8 cellular contexts compared by ENCODE assay signal in the genomic region with DNA sequence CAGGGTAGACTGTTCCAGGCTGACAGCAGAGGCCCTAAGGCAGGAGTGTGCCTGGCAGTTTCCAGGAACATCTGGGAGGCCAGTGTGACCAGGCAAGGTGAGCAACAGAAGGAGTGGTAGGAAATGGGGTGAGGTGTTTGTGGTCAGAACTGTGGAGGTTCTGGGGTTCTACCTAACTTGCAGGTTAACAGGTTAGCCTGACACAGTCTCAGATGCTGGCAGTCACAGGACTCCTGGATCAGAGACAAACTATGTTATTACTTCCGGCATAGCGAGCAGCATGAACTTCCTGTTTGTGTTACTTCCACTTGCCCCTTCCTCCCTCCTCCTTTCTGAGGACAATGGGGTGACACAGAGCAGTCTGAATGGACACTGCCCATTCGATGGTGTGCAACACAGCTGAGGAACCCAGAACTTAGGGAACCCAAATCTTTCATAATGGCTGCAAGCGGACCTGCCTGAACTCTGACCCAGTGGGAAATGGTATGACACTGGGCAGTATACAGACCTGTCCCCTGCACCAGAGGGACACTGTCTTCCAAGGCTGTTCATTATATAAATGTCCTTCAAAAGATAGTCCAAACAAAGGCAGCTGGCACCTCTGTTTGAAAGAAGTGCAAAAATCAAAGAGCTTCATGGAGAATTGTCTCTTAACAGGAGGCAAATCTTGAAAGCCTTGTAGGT. TPM values are rescaled to one million over a fixed set of nuclear protein-coding genes. Genes with fewer than 3 reads are reported as not detected.
DNase-seq lines count a peak whose midpoint lies in the region; ATAC-seq and TF ChIP-seq lines count a peak whose summit lies in the region.

No MANE protein-coding gene starts in this region.

- POLR2A ChIA-PET in CD4-positive, alpha-beta T cell (lab: Charles Lee) = interaction anchor here (1.0 to 1.5 kb wide), 3 partner anchors 28 to 81 kb away, joined by 3 to 5 read pairs (median 4); partner anchors contain the start of genes PPA1 and TYSND1

- H3K36me3 ChIP-seq in MM.1S (replicated peaks; ENCODE audit: insufficient read depth, low read length) = no peaks in the 10 kb centered on the region

- no peak overlapping the region for H3K4me3 ChIP-seq in MM.1S (ENCODE audit: low read length)

- H3K4me1 Mint-ChIP-seq in CD4-positive, alpha-beta T cell (ENCODE audit: low read depth) = peaks cover 26% of the 10 kb centered on the region
- peaks cover 39% of the 10 kb centered on the region for H3K4me1 Mint-ChIP-seq in activated naive CD4-positive, alpha-beta T cell treated with anti-CD3 and anti-CD28 coated beads, Interleukin-2, amount 10 ng/mL, durations not matched to agents 7 days and 5 days

- H3K9me3 Mint-ChIP-seq in CD4-positive, alpha-beta T cell = no peaks in the 10 kb centered on the region
- H3K9me3 Mint-ChIP-seq in activated naive CD4-positive, alpha-beta T cell treated with anti-CD3 and anti-CD28 coated beads, Interleukin-2, amount 10 ng/mL, durations not matched to agents 7 days and 5 days = peaks cover 3% of the 10 kb centered on the region

- ATAC-seq in CD4-positive, alpha-beta T cell (ENCODE audit: poor library complexity) = peak; percentile 11
- ATAC-seq in GM19397 (IDR thresholded peaks at IDR 0.05; ENCODE audit: unreplicated experiment) (no peak), GM19035 (IDR thresholded peaks at IDR 0.05; ENCODE audit: unreplicated experiment) (no peak), HG02884 (IDR thresholded peaks at IDR 0.05; ENCODE audit: unreplicated experiment) (no peak)

- peak overlapping the region; percentile 38 for H3K27ac ChIP-seq in CD4-positive, alpha-beta T cell (ENCODE audit: low read depth, low read length)
- peak overlapping the region; percentile 41; the same call in 1 of the 2 replicates for H3K27ac ChIP-seq in MM.1S (ENCODE audit: low read length)

- TF ChIP-seq CTCF in CD4-positive, alpha-beta T cell (IDR thresholded peaks at IDR 0.05) = no peak
- TF ChIP-seq CTCF in MM.1S (IDR thresholded peaks at IDR 0.05; ENCODE audit: low read length) = no peak

- DNase-seq in CD4-positive, alpha-beta T cell = peak in 7 of 10 experiments; percentile 5 to 26 (median 16)
- DNase-seq in MM.1S (peak; percentile 72), mucosa of gallbladder (ENCODE audit: low spot score) (peak; percentile 26), AG08395 (ENCODE audit: low spot score) (no peak)
- DNase-seq in activated naive CD4-positive, alpha-beta T cell treated with anti-CD3 and anti-CD28 coated beads, Interleukin-2, amount 10 ng/mL, durations not matched to agents 7 days and 5 days = peak; percentile 66

- no peaks in the 10 kb centered on the region for H3K9me2 ChIP-seq in MM.1S (replicated peaks; ENCODE audit: insufficient read depth, low read length)

- H3K27ac Mint-ChIP-seq in CD4-positive, alpha-beta T cell = peak overlapping the region; percentile 77
- peak overlapping the region; percentile 92 for H3K27ac Mint-ChIP-seq in activated naive CD4-positive, alpha-beta T cell treated with anti-CD3 and anti-CD28 coated beads, Interleukin-2, amount 10 ng/mL, durations not matched to agents 7 days and 5 days

- intact Hi-C loops in CD4-positive, alpha-beta T cell (cut with DNase I, micrococcal nuclease) = loop anchor here in 1 of 2 experiments (5.0 kb wide), 1 partner anchor 228 kb away; the partner anchor contains the start of gene EIF4EBP2

- no peaks in the 10 kb centered on the region for H3K27me3 ChIP-seq in CD4-positive, alpha-beta T cell (ENCODE audit: control insufficient read depth, insufficient read depth, low read length)
- no peaks in the 10 kb centered on the region for H3K27me3 ChIP-seq in MM.1S (replicated peaks; ENCODE audit: insufficient read depth, low read length)

- H3K4me3 Mint-ChIP-seq in CD4-positive, alpha-beta T cell = peak overlapping the region; percentile 67
- no peak overlapping the region for H3K4me3 Mint-ChIP-seq in activated naive CD4-positive, alpha-beta T cell treated with anti-CD3 and anti-CD28 coated beads, Interleukin-2, amount 10 ng/mL, durations not matched to agents 7 days and 5 days

- no peaks in the 10 kb centered on the region for H3K9me3 ChIP-seq in CD4-positive, alpha-beta T cell (ENCODE audit: control insufficient read depth, low read length)
- no peaks in the 10 kb centered on the region for H3K9me3 ChIP-seq in MM.1S (replicated peaks; ENCODE audit: insufficient read depth, low read length)

- peaks cover 10% of the 10 kb centered on the region for H3K4me1 ChIP-seq in MM.1S (ENCODE audit: low read length)

- H4K20me1 ChIP-seq in MM.1S (ENCODE audit: insufficient read depth, low read length) = no peaks in the 10 kb centered on the region

- no peak overlapping the region for H3K9ac ChIP-seq in MM.1S (ENCODE audit: low read length)

- peaks cover 8% of the 10 kb centered on the region; the same call in 1 of the 2 replicates for H3F3A ChIP-seq in MM.1S (ENCODE audit: insufficient read depth, low read length)

- peaks cover 15% of the 10 kb centered on the region for H3K36me3 Mint-ChIP-seq in CD4-positive, alpha-beta T cell (ENCODE audit: low read depth)
- H3K36me3 Mint-ChIP-seq in activated naive CD4-positive, alpha-beta T cell treated with anti-CD3 and anti-CD28 coated beads, Interleukin-2, amount 10 ng/mL, durations not matched to agents 7 days and 5 days = no peaks in the 10 kb centered on the region

- peak overlapping the region; percentile 45 for H2AFZ ChIP-seq in MM.1S (ENCODE audit: low read length)

- H3K4me2 ChIP-seq in MM.1S (ENCODE audit: low read depth, low read length) = peak overlapping the region; percentile 57

- H3K27me3 Mint-ChIP-seq in CD4-positive, alpha-beta T cell = peaks cover 5% of the 10 kb centered on the region
- H3K27me3 Mint-ChIP-seq in activated naive CD4-positive, alpha-beta T cell treated with anti-CD3 and anti-CD28 coated beads, Interleukin-2, amount 10 ng/mL, durations not matched to agents 7 days and 5 days = peaks cover 8% of the 10 kb centered on the region

- H3K79me2 ChIP-seq in MM.1S (ENCODE audit: low read length) = peaks cover 12% of the 10 kb centered on the region

- CTCF ChIA-PET in CD4-positive, alpha-beta T cell (lab: Charles Lee) = interaction anchor here (1.0 kb wide), 1 partner anchor 18 kb away, joined by 3 read pairs; no protein-coding TSS in a partner anchor
- CTCF ChIA-PET in activated naive CD4-positive, alpha-beta T cell treated with anti-CD3 and anti-CD28 coated beads, Interleukin-2, amount 10 ng/mL, durations not matched to agents 7 days and 5 days (lab: Charles Lee) = interaction anchor here (0.6 to 1.7 kb wide), 3 partner anchors 28 to 190 kb away, joined by 3 to 7 read pairs (median 3); partner anchors contain the start of gene TYSND1

RNA-seq across cellular contexts. Expression of gene SAR1A, which starts 3.9 kb away (rescaled TPM):
- total RNA-seq in CD4-positive, alpha-beta T cell = 100 to 1,000 TPM; 155 to 157 TPM
- 106 TPM for total RNA-seq in mucosa of gallbladder

RNA-seq across cellular contexts. Expression of gene TYSND1, which starts 27.7 kb away (rescaled TPM):
- total RNA-seq in CD4-positive, alpha-beta T cell = 10 to 100 TPM; 12.6 to 13.0 TPM
- 21.4 TPM for total RNA-seq in mucosa of gallbladder

RNA-seq across cellular contexts. Expression of gene AIFM2, which starts 41.6 kb away (rescaled TPM):
- total RNA-seq in CD4-positive, alpha-beta T cell = 1 to 10 TPM; 2.3 to 2.5 TPM
- total RNA-seq in mucosa of gallbladder = 12.2 TPM

RNA-seq across cellular contexts. Expression of gene PPA1, which starts 59.0 kb away (rescaled TPM):
- 10 to 100 TPM; 69.0 to 69.3 TPM for total RNA-seq in CD4-positive, alpha-beta T cell
- 148 TPM for total RNA-seq in mucosa of gallbladder
